ENCODE assay signal across 8 cellular contexts in genomic region chr20:10675456-10675848, GRCh38. TPM values are rescaled to one million over a fixed set of nuclear protein-coding genes. Genes with fewer than 3 reads are reported as not detected.
DNase-seq lines count a peak whose midpoint lies in the region; ATAC-seq, FAIRE-seq and TF ChIP-seq lines count a peak whose summit lies in the region.

No MANE protein-coding gene starts in this region.

- H4K20me1 ChIP-seq in keratinocyte (ENCODE audit: control insufficient read depth, extremely low read depth, insufficient read depth, low read length), result peaks cover 10% of the 10 kb centered on the region

- H3K9me3 Mint-ChIP-seq in activated CD4-positive, alpha-beta T cell treated with anti-CD3 and anti-CD28 coated beads, Interleukin-2, amount 10 ng/mL, durations not matched to agents 7 days and 5 days, result no peaks in the 10 kb centered on the region
- no peaks in the 10 kb centered on the region for H3K9me3 Mint-ChIP-seq in activated T-helper 2 cell treated with anti-CD3 and anti-CD28 coated beads, Interferon-gamma antibody, Interleukin-2, Interleukin-4, amounts not matched to agents 10 μg/mL and 5 μg/mL and 100 μg/mL, durations not matched to agents 14 hours and 24 hours and 36 hours

- no peak for ATAC-seq in GM21390 (IDR thresholded peaks at IDR 0.05; ENCODE audit: unreplicated experiment)
- ATAC-seq in HG03175 (IDR thresholded peaks at IDR 0.05; ENCODE audit: unreplicated experiment), result no peak

- peaks cover 3% of the 10 kb centered on the region for H3K36me3 Mint-ChIP-seq in activated CD4-positive, alpha-beta T cell treated with anti-CD3 and anti-CD28 coated beads, Interleukin-2, amount 10 ng/mL, durations not matched to agents 7 days and 5 days (ENCODE audit: low read depth)
- no peaks in the 10 kb centered on the region for H3K36me3 Mint-ChIP-seq in activated T-helper 2 cell treated with anti-CD3 and anti-CD28 coated beads, Interferon-gamma antibody, Interleukin-2, Interleukin-4, amounts not matched to agents 10 μg/mL and 5 μg/mL and 100 μg/mL, durations not matched to agents 14 hours and 24 hours and 36 hours (ENCODE audit: low read depth)

- H3K27me3 ChIP-seq in keratinocyte (ENCODE audit: control insufficient read depth, extremely low read depth, insufficient read depth, low read length) (no peaks in the 10 kb centered on the region), stomach smooth muscle (ENCODE audit: control insufficient read depth in 1 of 2, insufficient read depth in 2 of 2, low read length in 2 of 2) (no peaks in the 10 kb centered on the region)

- H3K9me3 ChIP-seq in keratinocyte (ENCODE audit: control insufficient read depth, low read depth, low read length), result no peaks in the 10 kb centered on the region
- no peaks in the 10 kb centered on the region for H3K9me3 ChIP-seq in stomach smooth muscle (ENCODE audit: control insufficient read depth in 2 of 2, low read length in 2 of 2)

- H3K9ac ChIP-seq in keratinocyte (ENCODE audit: control insufficient read depth, extremely low read depth, insufficient read depth, low read length) (peak overlapping the region; percentile 97), stomach smooth muscle (ENCODE audit: low read length in 2 of 2) (peak overlapping the region; percentile 86 to 89)

- peak overlapping the region; percentile 94 for H3K27ac ChIP-seq in keratinocyte (ENCODE audit: control insufficient read depth, insufficient read depth, low read length)
- peak overlapping the region; percentile 92 for H3K27ac ChIP-seq in stomach smooth muscle (ENCODE audit: low read length)

- H3K4me1 Mint-ChIP-seq in activated CD4-positive, alpha-beta T cell treated with anti-CD3 and anti-CD28 coated beads, Interleukin-2, amount 10 ng/mL, durations not matched to agents 7 days and 5 days, result peaks cover 24% of the 10 kb centered on the region
- H3K4me1 Mint-ChIP-seq in activated T-helper 2 cell treated with anti-CD3 and anti-CD28 coated beads, Interferon-gamma antibody, Interleukin-2, Interleukin-4, amounts not matched to agents 10 μg/mL and 5 μg/mL and 100 μg/mL, durations not matched to agents 14 hours and 24 hours and 36 hours (ENCODE audit: low read depth), result peaks cover 27% of the 10 kb centered on the region

- CTCF ChIA-PET in activated CD4-positive, alpha-beta T cell treated with anti-CD3 and anti-CD28 coated beads, Interleukin-2, amount 10 ng/mL, durations not matched to agents 7 days and 5 days (lab: Charles Lee), result interaction anchor here (1.3 to 1.6 kb wide), 2 partner anchors 13 to 22 kb away, joined by 3 to 5 read pairs; no protein-coding TSS in a partner anchor
- CTCF ChIA-PET in HEK293T (lab: Yijun Ruan, JAX), result no interaction called here

- H3K27ac Mint-ChIP-seq in activated CD4-positive, alpha-beta T cell treated with anti-CD3 and anti-CD28 coated beads, Interleukin-2, amount 10 ng/mL, durations not matched to agents 7 days and 5 days, result no peak overlapping the region
- H3K27ac Mint-ChIP-seq in activated T-helper 2 cell treated with anti-CD3 and anti-CD28 coated beads, Interferon-gamma antibody, Interleukin-2, Interleukin-4, amounts not matched to agents 10 μg/mL and 5 μg/mL and 100 μg/mL, durations not matched to agents 14 hours and 24 hours and 36 hours, result no peak overlapping the region

- intact Hi-C loops in activated T-helper 2 cell treated with anti-CD3 and anti-CD28 coated beads, Interferon-gamma antibody, Interleukin-2, Interleukin-4, amounts not matched to agents 10 μg/mL and 5 μg/mL and 100 μg/mL, durations not matched to agents 14 hours and 24 hours and 36 hours (cut with micrococcal nuclease), result loop anchor here (10.0 kb wide), 1 partner anchor 701 kb away; no protein-coding TSS in a partner anchor

- H3K4me3 Mint-ChIP-seq in activated CD4-positive, alpha-beta T cell treated with anti-CD3 and anti-CD28 coated beads, Interleukin-2, amount 10 ng/mL, durations not matched to agents 7 days and 5 days, result peak overlapping the region; percentile 63
- H3K4me3 Mint-ChIP-seq in activated T-helper 2 cell treated with anti-CD3 and anti-CD28 coated beads, Interferon-gamma antibody, Interleukin-2, Interleukin-4, amounts not matched to agents 10 μg/mL and 5 μg/mL and 100 μg/mL, durations not matched to agents 14 hours and 24 hours and 36 hours (ENCODE audit: low read depth), result peak overlapping the region; percentile 73

- H3K9me1 ChIP-seq in keratinocyte (ENCODE audit: control insufficient read depth, extremely low read depth, insufficient read depth, low read length), result no peaks in the 10 kb centered on the region

- POLR2A ChIA-PET in activated CD4-positive, alpha-beta T cell treated with anti-CD3 and anti-CD28 coated beads, Interleukin-2, amount 10 ng/mL, durations not matched to agents 7 days and 5 days (lab: Charles Lee), result interaction anchor here (0.6 kb wide), 1 partner anchor 242 kb away, joined by 4 read pairs; the partner anchor contains the start of gene MKKS
- POLR2A ChIA-PET in HEK293T (lab: Yijun Ruan, JAX), result no interaction called here

- peak overlapping the region; percentile 88 for H3K4me2 ChIP-seq in keratinocyte (ENCODE audit: control insufficient read depth, extremely low read depth, insufficient read depth, low read depth, low read length)

- H3K27me3 Mint-ChIP-seq in activated CD4-positive, alpha-beta T cell treated with anti-CD3 and anti-CD28 coated beads, Interleukin-2, amount 10 ng/mL, durations not matched to agents 7 days and 5 days, result peaks cover 71% of the 10 kb centered on the region
- peaks cover 62% of the 10 kb centered on the region for H3K27me3 Mint-ChIP-seq in activated T-helper 2 cell treated with anti-CD3 and anti-CD28 coated beads, Interferon-gamma antibody, Interleukin-2, Interleukin-4, amounts not matched to agents 10 μg/mL and 5 μg/mL and 100 μg/mL, durations not matched to agents 14 hours and 24 hours and 36 hours (ENCODE audit: low read depth)

- peaks cover 37% of the 10 kb centered on the region for H3K79me2 ChIP-seq in keratinocyte (ENCODE audit: control insufficient read depth, insufficient read depth, low read length)

- H2AFZ ChIP-seq in keratinocyte (ENCODE audit: control insufficient read depth, low read length), result no peak overlapping the region

- no peak for TF ChIP-seq CTCF in keratinocyte (optimal IDR thresholded peaks at IDR 0.05 in 1 of 3, IDR thresholded peaks at IDR 0.05 in 1 of 3, conservative IDR thresholded peaks at IDR 0.05 in 1 of 3; ENCODE audit: extremely low read depth in 1 of 3, insufficient read depth in 2 of 3, low read length in 3 of 3)

- peak; percentile 55 for FAIRE-seq in keratinocyte (lab: Jason Lieb, UNC)

- DNase-seq in activated CD4-positive, alpha-beta T cell treated with anti-CD3 and anti-CD28 coated beads, Interleukin-2, amount 10 ng/mL, durations not matched to agents 7 days and 5 days, result no peak
- DNase-seq in activated CD4-positive, alpha-beta T cell treated with anti-CD3 and anti-CD28 coated beads, Interleukin-2, amount 50 U/mL, for 1 hour, result no peak
- DNase-seq in activated T-helper 2 cell treated with anti-CD3 and anti-CD28 coated beads, Interferon-gamma antibody, Interleukin-2, Interleukin-4, amounts not matched to agents 10 μg/mL and 5 μg/mL and 100 μg/mL, durations not matched to agents 14 hours and 24 hours and 36 hours (ENCODE audit: low spot score), result no peak
- DNase-seq in keratinocyte (ENCODE audit: low read depth, low spot score) (no peak), HEK293T (ENCODE audit: extremely low spot score) (no peak)

- H3K4me3 ChIP-seq in keratinocyte (ENCODE audit: control insufficient read depth in 2 of 3, extremely low read depth in 1 of 3, insufficient read depth in 2 of 3, low read depth in 1 of 3, low read length in 3 of 3) (peak overlapping the region; percentile 72 to 99 (median 94)), stomach smooth muscle (ENCODE audit: low read length in 2 of 2) (peak overlapping the region; percentile 94 to 95)

- dilution Hi-C loops in keratinocyte (cut with MboI; ENCODE audit: extremely low pct_ligation_motif_present, low sequenced_read_pairs), result no loop called here

- H3K4me1 ChIP-seq in keratinocyte (ENCODE audit: control insufficient read depth, extremely low read depth, insufficient read depth, low read length), result peaks cover 23% of the 10 kb centered on the region
- peaks cover 18% of the 10 kb centered on the region for H3K4me1 ChIP-seq in stomach smooth muscle (ENCODE audit: control insufficient read depth, insufficient read depth, low read length)

- H3K36me3 ChIP-seq in keratinocyte (ENCODE audit: control insufficient read depth in 2 of 2, extremely low read depth in 1 of 2, insufficient read depth in 2 of 2, low read length in 2 of 2), result peaks cover 9 to 14% of the 10 kb centered on the region in 2 experiments
- H3K36me3 ChIP-seq in stomach smooth muscle (ENCODE audit: control insufficient read depth in 2 of 2, insufficient read depth in 2 of 2, low read length in 2 of 2), result no peaks in the 10 kb centered on the region

TF ChIP-seq in HEK293T, 16 proteins besides CTCF, POLR2A, EP300 and RAD21 (continues in another document):
- TF ChIP-seq LEF1 (IDR thresholded peaks at IDR 0.05; ENCODE audit: borderline replicate concordance) (no peak), FOXA1 (IDR thresholded peaks at IDR 0.05) (no peak), NFRKB (IDR thresholded peaks at IDR 0.05) (no peak), FOXK2 (IDR thresholded peaks at IDR 0.05) (no peak), BHLHE40 (IDR thresholded peaks at IDR 0.05; ENCODE audit: borderline replicate concordance) (no peak), SP1 (IDR thresholded peaks at IDR 0.05) (no peak)

RNA-seq across cellular contexts. Expression of gene JAG1, which starts 1.7 kb away (rescaled TPM):
- total RNA-seq in activated CD4-positive, alpha-beta T cell treated with anti-CD3 and anti-CD28 coated beads, Interleukin-2, amount 10 ng/mL, durations not matched to agents 7 days and 5 days, result under 1 TPM in 1 of 2 experiments, not detected in 1; 0.15 TPM
- 2.8 and 3.1 TPM in 2 replicates for total RNA-seq in activated T-helper 2 cell treated with anti-CD3 and anti-CD28 coated beads, Interferon-gamma antibody, Interleukin-2, Interleukin-4, amounts not matched to agents 10 μg/mL and 5 μg/mL and 100 μg/mL, durations not matched to agents 14 hours and 24 hours and 36 hours
- polyA plus RNA-seq in keratinocyte, result 82.1 to 117 TPM (median 84.2 TPM) in 3 replicates
- 69.6 TPM for polyA plus RNA-seq in keratinocyte (2011; ENCODE audit: low read depth)
- 27.6 and 29.1 TPM in 2 replicates for polyA plus RNA-seq in keratinocyte (2011; cell fraction: cytosol; rRNA removed)
- 356 and 357 TPM in 2 replicates for polyA plus RNA-seq in keratinocyte (2011; cell fraction: nucleus; rRNA removed)
- polyA plus RNA-seq in keratinocyte (2012; ENCODE audit: low replicate concordance), result 37.1 and 115 TPM in 2 replicates
- polyA minus RNA-seq in keratinocyte, result 306 to 390 TPM (median 389 TPM) in 3 replicates
- polyA minus RNA-seq in keratinocyte (2011; cell fraction: cytosol; rRNA and poly(A)+ RNA removed), result 89.8 TPM
- polyA minus RNA-seq in keratinocyte (2011; cell fraction: nucleus; rRNA and poly(A)+ RNA removed), result 497 and 766 TPM in 2 replicates
